In the genomic region with DNA sequence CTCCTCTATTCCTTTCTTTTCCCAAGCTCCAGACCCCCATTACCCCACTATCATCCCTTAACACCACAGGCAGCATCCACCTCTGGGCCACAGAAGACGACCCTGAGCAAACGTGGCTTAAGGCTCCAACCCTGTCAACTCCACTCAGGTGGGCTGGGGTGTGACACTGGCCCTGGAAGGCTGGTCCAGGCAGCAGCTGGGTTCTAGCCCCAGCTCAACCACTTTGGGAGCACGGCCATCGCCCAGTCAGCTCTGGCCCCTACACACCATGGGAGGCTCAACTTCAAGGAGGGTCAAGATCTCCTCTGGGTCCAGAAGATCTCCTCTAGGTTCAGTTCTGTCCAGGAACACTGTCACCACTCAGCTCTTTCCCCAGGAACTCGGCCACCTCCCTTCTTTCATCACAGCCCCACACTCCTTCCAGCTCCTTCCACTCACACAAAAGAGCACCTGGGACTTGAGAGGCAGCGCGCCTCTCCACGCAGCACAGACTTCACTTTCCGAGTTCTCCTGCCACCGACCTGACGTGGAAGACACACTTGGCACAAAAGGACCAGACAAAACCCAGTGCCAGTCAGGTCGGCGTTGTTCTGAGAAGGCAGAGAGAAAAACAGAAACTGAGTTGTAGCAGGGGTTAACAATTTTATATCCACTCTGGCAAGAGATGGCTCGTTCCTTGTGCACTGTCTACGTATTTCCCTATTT, we compare ENCODE assay signal across 25 cellular contexts.
DNase-seq lines count a peak whose midpoint lies in the region; ATAC-seq, FAIRE-seq and TF ChIP-seq lines count a peak whose summit lies in the region.
"Had no signal": no experiment of that assay in that cellular context is flagged by ENCODE, and none has a peak within 500 bp of the region (broad histone marks: within the 10 kb centered on the region; RNA-seq: fewer than 3 reads in every experiment).

No MANE protein-coding gene starts in this region.

- no peaks in the 10 kb centered on the region for H3K27me3 Mint-ChIP-seq in mesothelial cell of epicardium (ENCODE audit: low read depth)

- H3K9me3 ChIP-seq in gastroesophageal sphincter (no peaks in the 10 kb centered on the region), stomach smooth muscle (ENCODE audit: control insufficient read depth in 2 of 2, low read length in 2 of 2) (no peaks in the 10 kb centered on the region), SJCRH30 (replicated peaks) (no peaks in the 10 kb centered on the region)
- H3K9me3 ChIP-seq: mucosa of descending colon had no signal

- no peak for DNase-seq in RWPE1 (ENCODE audit: low spot score)
- DNase-seq in mesothelial cell of epicardium (ENCODE audit: low spot score in 2 of 2, unreplicated experiment in 2 of 2) = no peak
- DNase-seq in SJCRH30 = no peak
- DNase-seq in urothelium cell line (ENCODE audit: low spot score) = no peak
- DNase-seq in OCI-M1 (lab: John Stamatoyannopoulos, UW) = no peak
- DNase-seq: activated CD4-positive, alpha-beta T cell treated with anti-CD3 and anti-CD28 coated beads, Interleukin-2, amount 50 U/mL, for 1 hour; activated naive CD4-positive, alpha-beta T cell; cerebellar nuclear complex; DMS79 treated with DMSO at 0.1 percent for 48 hours; effector memory CD8-positive, alpha-beta T cell; islet precursor cell; Karpas-422; mucosa of descending colon; NCI-H1048; NCI-H2081 treated with DMSO at 0.1 percent for 48 hours; NCI-H524 treated with DMSO at 0.1 percent for 48 hours; occipital lobe; stimulated activated CD4-positive, alpha-beta T cell treated with anti-CD3 and anti-CD28 coated beads, Interleukin-1b, Interleukin-23, amount 100 ng/mL, for 48 hours; stimulated activated naive CD4-positive, alpha-beta T cell treated with Interleukin-2 at 50 U/mL for 16 hours; T-helper 1 cell; trophoblast cell had no signal

- TF ChIP-seq CTCF in RWPE1 (conservative IDR thresholded peaks at IDR 0.05; ENCODE audit: low read depth) (no peak), gastroesophageal sphincter (IDR thresholded peaks at IDR 0.05) (no peak), mesothelial cell of epicardium (IDR thresholded peaks at IDR 0.05; ENCODE audit: unreplicated experiment) (no peak)

- H3K4me3 Mint-ChIP-seq in mesothelial cell of epicardium = no peak overlapping the region
- H3K4me3 Mint-ChIP-seq: effector memory CD8-positive, alpha-beta T cell had no signal

- CTCF ChIA-PET in RWPE1 (lab: Yijun Ruan, JAX) = interaction anchor here (0.6 kb wide), 1 partner anchor 223 kb away, joined by 3 read pairs; no protein-coding TSS in a partner anchor

- H3K27me3 ChIP-seq in gastroesophageal sphincter = no peaks in the 10 kb centered on the region
- H3K27me3 ChIP-seq in stomach smooth muscle (ENCODE audit: control insufficient read depth in 1 of 2, insufficient read depth in 2 of 2, low read length in 2 of 2) = no peaks in the 10 kb centered on the region
- H3K27me3 ChIP-seq in SJCRH30 = no peaks in the 10 kb centered on the region

- H3K9me3 Mint-ChIP-seq in mesothelial cell of epicardium = no peaks in the 10 kb centered on the region
- H3K9me3 Mint-ChIP-seq: effector memory CD8-positive, alpha-beta T cell had no signal

- no peak for TF ChIP-seq POLR2A in gastroesophageal sphincter (IDR thresholded peaks at IDR 0.05)

- no peak overlapping the region for H3K9ac ChIP-seq in stomach smooth muscle (ENCODE audit: low read length in 2 of 2)

- peak overlapping the region; percentile 39 for H3K27ac Mint-ChIP-seq in mesothelial cell of epicardium
- H3K27ac Mint-ChIP-seq: effector memory CD8-positive, alpha-beta T cell had no signal

- H3K4me3 ChIP-seq in gastroesophageal sphincter (no peak overlapping the region), stomach smooth muscle (ENCODE audit: low read length in 2 of 2) (no peak overlapping the region), SJCRH30 (no peak overlapping the region)
- H3K4me3 ChIP-seq: mucosa of descending colon had no signal

- ATAC-seq in gastroesophageal sphincter = no peak
- ATAC-seq in HG02884 (IDR thresholded peaks at IDR 0.05; ENCODE audit: unreplicated experiment) = no peak
- ATAC-seq: effector memory CD8-positive, alpha-beta T cell; mucosa of descending colon; sciatic nerve had no signal

- H3K4me1 Mint-ChIP-seq in mesothelial cell of epicardium = peaks cover 6% of the 10 kb centered on the region

- POLR2A ChIA-PET in RWPE1 (lab: Yijun Ruan, JAX; ENCODE audit: low non-redundant PET) = no interaction called here

- peaks cover 45% of the 10 kb centered on the region for H3K36me3 Mint-ChIP-seq in mesothelial cell of epicardium

- FAIRE-seq in urothelium cell line (lab: Jason Lieb, UNC) = no peak

- H3K4me1 ChIP-seq in gastroesophageal sphincter = peaks cover 0 to 39% (median 0%) of the 10 kb centered on the region in 3 donors
- H3K4me1 ChIP-seq in stomach smooth muscle (ENCODE audit: control insufficient read depth, insufficient read depth, low read length) = peaks cover 15% of the 10 kb centered on the region
- H3K4me1 ChIP-seq in SJCRH30 = no peaks in the 10 kb centered on the region

- WGBS in gastroesophageal sphincter (ENCODE audit: low coverage in 1 of 2), 2 donors = 83 to 92% methylated on average over 11 to 13 of the region's 15 CpGs

- no peak for TF ChIP-seq EP300 in gastroesophageal sphincter (IDR thresholded peaks at IDR 0.05)

- H3K36me3 ChIP-seq in gastroesophageal sphincter (peaks cover 0 to 29% of the 10 kb centered on the region in 2 donors), stomach smooth muscle (ENCODE audit: control insufficient read depth in 2 of 2, insufficient read depth in 2 of 2, low read length in 2 of 2) (peaks cover 4 to 15% of the 10 kb centered on the region in 2 donors), SJCRH30 (peaks cover 12% of the 10 kb centered on the region; the same call in 1 of the 2 replicates)

- H3K27ac ChIP-seq in RWPE1 (peak overlapping the region; percentile 21; the same call in 1 of the 2 replicates), gastroesophageal sphincter (peak overlapping the region in 3 of 4 donors; percentile 11 to 27 (median 14)), stomach smooth muscle (ENCODE audit: low read length) (peak overlapping the region; percentile 6), SJCRH30 (no peak overlapping the region)
